ENCODE assay signal across 11 cellular contexts in the genomic region with DNA sequence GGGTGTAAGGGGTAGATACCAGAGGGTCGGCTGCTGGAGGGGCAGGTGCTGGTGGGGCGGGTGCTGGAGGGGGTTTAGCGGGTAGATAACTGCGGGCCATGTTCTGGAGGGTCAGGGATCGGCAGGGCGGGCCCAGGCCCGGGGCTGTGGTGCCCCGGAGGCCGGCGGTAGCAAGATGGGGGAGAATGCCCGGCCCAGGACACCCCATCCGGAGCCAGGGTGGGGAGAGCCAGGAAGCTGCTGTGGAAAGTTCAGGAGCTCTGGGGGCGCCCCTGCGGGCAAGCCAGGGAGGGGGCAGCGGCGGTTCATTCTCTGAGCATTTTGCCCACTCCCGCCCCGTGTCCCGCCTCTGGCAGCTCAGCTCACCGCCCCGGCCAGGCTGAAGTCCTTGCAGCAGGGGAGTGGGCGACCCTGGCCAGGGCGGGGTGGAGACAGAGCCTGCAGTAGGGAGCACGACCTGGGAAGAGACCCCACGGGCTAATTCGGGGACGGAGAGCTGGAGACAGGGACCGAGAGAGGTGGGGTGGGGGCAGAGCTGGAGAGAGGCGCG. TPM values are rescaled to one million over a fixed set of nuclear protein-coding genes. Genes with fewer than 3 reads are reported as not detected.
DNase-seq lines count a peak whose midpoint lies in the region; ATAC-seq and TF ChIP-seq lines count a peak whose summit lies in the region.
"Had no signal": no experiment of that assay in that cellular context is flagged by ENCODE, and none has a peak within 500 bp of the region (broad histone marks: within the 10 kb centered on the region; RNA-seq: fewer than 3 reads in every experiment).

No MANE protein-coding gene starts in this region.

- H3K4me3 ChIP-seq in BE2C (ENCODE audit: low read depth, low read length) (peak overlapping the region; percentile 50; the same call in 1 of the 2 replicates), HCT116 (replicated peaks in 1 of 2; ENCODE audit: low read depth in 1 of 2, low read length in 2 of 2) (no peak overlapping the region), uterus (no peak overlapping the region)
- H3K4me3 ChIP-seq in effector memory CD4-positive, alpha-beta T cell (ENCODE audit: insufficient read depth, low read depth, low read length, poor library complexity, severe bottlenecking) = peak overlapping the region; percentile 50
- H3K4me3 ChIP-seq: HAP-1 had no signal

- ATAC-seq in HCT116 (peak; percentile 36; the same call in 1 of the 2 replicates), natural killer cell (peak in 1 of 3 donors; percentile 10), GM21619 (IDR thresholded peaks at IDR 0.05; ENCODE audit: unreplicated experiment) (no peak)

- H3K4me2 ChIP-seq in HCT116 (ENCODE audit: low read length) = peak overlapping the region; percentile 72

- peaks cover 2 to 6% of the 10 kb centered on the region in 2 donors for H3K9me3 Mint-ChIP-seq in natural killer cell

- POLR2A ChIA-PET in HCT116 (lab: Charles Lee) = no interaction called here

- H3K4me3 Mint-ChIP-seq in natural killer cell = peak overlapping the region; percentile 53

- H3K9me3 ChIP-seq in BE2C = peaks cover 8% of the 10 kb centered on the region; the same call in 1 of the 2 replicates
- peaks cover 0 to 12% of the 10 kb centered on the region in 2 experiments; a peak in 2 of 4 replicates for H3K9me3 ChIP-seq in HCT116 (ENCODE audit: control insufficient read depth in 1 of 2, insufficient read depth in 1 of 2, low read depth in 1 of 2, low read length in 2 of 2)
- peaks cover 5% of the 10 kb centered on the region for H3K9me3 ChIP-seq in effector memory CD4-positive, alpha-beta T cell (ENCODE audit: control insufficient read depth, low read length)
- H3K9me3 ChIP-seq in uterus = peaks cover 0 to 11% of the 10 kb centered on the region in 2 donors
- H3K9me3 ChIP-seq: HAP-1 had no signal

- TF ChIP-seq CTCF in BE2C (IDR thresholded peaks at IDR 0.05; ENCODE audit: low read depth, low read length) (no peak), HCT116 (IDR thresholded peaks at IDR 0.05 in 2 of 3, conservative IDR thresholded peaks at IDR 0.05 in 1 of 3; ENCODE audit: borderline replicate concordance in 1 of 3, insufficient read depth in 1 of 3, low read depth in 2 of 3, low read length in 2 of 3) (no peak), natural killer cell (IDR thresholded peaks at IDR 0.05) (no peak), uterus (IDR thresholded peaks at IDR 0.05) (no peak)

- no TSS peak for BruUV-seq in HCT116 (replicated peaks; lab: Mats Ljungman, UMichigan)

- CTCF ChIA-PET in HCT116 (lab: Charles Lee) = no interaction called here

- peaks cover 39 to 50% of the 10 kb centered on the region in 2 donors for H3K27me3 Mint-ChIP-seq in natural killer cell (ENCODE audit: low read depth in 2 of 2)

- H3K4me1 ChIP-seq in BE2C (no peaks in the 10 kb centered on the region), HCT116 (ENCODE audit: control insufficient read depth in 1 of 2, insufficient read depth in 2 of 2, low read length in 2 of 2) (peaks cover 3 to 9% of the 10 kb centered on the region in 2 experiments; a peak in 1 of 4 replicates), uterus (peaks cover 0 to 11% of the 10 kb centered on the region in 2 donors)
- peaks cover 11% of the 10 kb centered on the region for H3K4me1 ChIP-seq in effector memory CD4-positive, alpha-beta T cell (ENCODE audit: control insufficient read depth, insufficient read depth, low read length, poor library complexity, severe bottlenecking)
- H3K4me1 ChIP-seq: HAP-1 had no signal

- DNase-seq in BE2C = no peak
- DNase-seq in HCT116 (ENCODE audit: low read depth, low spot score) = no peak
- DNase-seq in effector memory CD4-positive, alpha-beta T cell = no peak
- no peak for DNase-seq in natural killer cell
- no peak for DNase-seq in T-helper 9 cell
- DNase-seq in NCI-H1436 treated with DMSO at 0.1 percent for 48 hours (lab: John Stamatoyannopoulos, UW) = no peak
- no peak for DNase-seq in uterus
- DNase-seq: NCI-H2081 treated with DMSO at 0.1 percent for 48 hours had no signal

- H3K9ac ChIP-seq in HCT116 (ENCODE audit: low read length) = no peak overlapping the region

- H3K4me1 Mint-ChIP-seq in natural killer cell = peaks cover 0 to 13% of the 10 kb centered on the region in 2 donors

- intact Hi-C loops in HCT116 (cut with micrococcal nuclease) (no loop called here), natural killer cell (cut with micrococcal nuclease) (no loop called here), uterus (cut with DNase I; ENCODE audit: low total_unique reads) (no loop called here)

- RAD21 ChIA-PET in HCT116 (lab: Charles Lee; ENCODE audit: low non-redundant PET in 1 of 2, low total read pairs in 2 of 2, uncharacterized antibody in 2 of 2, unreplicated experiment in 2 of 2) = no interaction called here

- H3K27ac ChIP-seq in HCT116 (ENCODE audit: low read depth, low read length) (no peak overlapping the region; the same call in 1 of the 2 replicates), uterus (no peak overlapping the region)
- H3K27ac ChIP-seq in effector memory CD4-positive, alpha-beta T cell (ENCODE audit: insufficient read depth, low read length, poor library complexity, severe bottlenecking) = no peak overlapping the region

- no peaks in the 10 kb centered on the region for H3K9me2 ChIP-seq in HCT116 (ENCODE audit: insufficient read depth)

- no peak for TF ChIP-seq POLR2A in HCT116 (IDR thresholded peaks at IDR 0.05; ENCODE audit: borderline replicate concordance, extremely low read depth, insufficient read depth, insufficient read length)
- TF ChIP-seq POLR2A in uterus (IDR thresholded peaks at IDR 0.05) = no peak

- H3K27me3 ChIP-seq in BE2C (peaks cover 19% of the 10 kb centered on the region), HCT116 (ENCODE audit: insufficient read depth, low read length) (no peaks in the 10 kb centered on the region), uterus (peaks cover 4 to 27% of the 10 kb centered on the region in 2 donors)
- peaks cover 17% of the 10 kb centered on the region for H3K27me3 ChIP-seq in effector memory CD4-positive, alpha-beta T cell (replicated peaks; ENCODE audit: control insufficient read depth, insufficient read depth, low read length, poor library complexity, severe bottlenecking)

- no peaks in the 10 kb centered on the region for H3K36me3 ChIP-seq in BE2C
- H3K36me3 ChIP-seq in HCT116 (ENCODE audit: control insufficient read depth in 1 of 2, insufficient read depth in 2 of 2, low read length in 2 of 2) = no peaks in the 10 kb centered on the region
- H3K36me3 ChIP-seq in effector memory CD4-positive, alpha-beta T cell (ENCODE audit: control insufficient read depth, insufficient read depth, low read length) = no peaks in the 10 kb centered on the region
- no peaks in the 10 kb centered on the region for H3K36me3 ChIP-seq in uterus
- H3K36me3 ChIP-seq: HAP-1 had no signal

- no peaks in the 10 kb centered on the region for H4K20me1 ChIP-seq in HCT116 (ENCODE audit: insufficient read depth)

- H3K79me2 ChIP-seq in HCT116 (ENCODE audit: insufficient read depth, low read length) = no peaks in the 10 kb centered on the region

- peaks cover 9% of the 10 kb centered on the region for H3K36me3 Mint-ChIP-seq in natural killer cell

- no peak for TF ChIP-seq RAD21 in HCT116 (IDR thresholded peaks at IDR 0.05; ENCODE audit: low read depth)

- H3K27ac Mint-ChIP-seq in natural killer cell = no peak overlapping the region

- H2AFZ ChIP-seq in HCT116 (ENCODE audit: low read depth, low read length, poor library complexity, severe bottlenecking) = no peak overlapping the region

TF ChIP-seq in HCT116, 20 proteins besides CTCF, POLR2A, EP300 and RAD21:
- TF ChIP-seq EZH2 (IDR thresholded peaks at IDR 0.05) (no peak), EGR1 (IDR thresholded peaks at IDR 0.05; ENCODE audit: low read depth) (no peak), EZH2phosphoT487 (IDR thresholded peaks at IDR 0.05; ENCODE audit: borderline replicate concordance) (no peak), CBX3 (IDR thresholded peaks at IDR 0.05; ENCODE audit: low read depth) (no peak), SP1 (IDR thresholded peaks at IDR 0.05; ENCODE audit: low read depth) (no peak), FOSL1 (IDR thresholded peaks at IDR 0.05; ENCODE audit: low read depth) (no peak), YY1 (IDR thresholded peaks at IDR 0.05; ENCODE audit: extremely low read depth, insufficient replicate concordance, low read depth, low read length) (no peak), TCF7L2 (IDR thresholded peaks at IDR 0.05; ENCODE audit: borderline replicate concordance, extremely low read depth, insufficient read depth, insufficient read length) (no peak), ZNF274 (IDR thresholded peaks at IDR 0.05; ENCODE audit: low read depth, low read length) (no peak), SIN3A (IDR thresholded peaks at IDR 0.05; ENCODE audit: low read depth) (no peak)
TF ChIP-seq in HCT116: peak in this region for 0.

RNA-seq across cellular contexts. Expression of gene PRRT1B, which starts 0.5 kb away (rescaled TPM):
- not detected for polyA plus RNA-seq in BE2C (2012; ENCODE audit: insufficient read depth, insufficient read length, low read depth)
- not detected for total RNA-seq in HCT116 (2021; ENCODE audit: unreplicated experiment)
- polyA plus RNA-seq in HCT116 (2012) = 0.10 TPM in 1 of 2 replicates, not detected in the other
- not detected for total RNA-seq in natural killer cell
- not detected for total RNA-seq in uterus
- total RNA-seq: dermis blood vessel endothelial cell had no signal

RNA-seq across cellular contexts. Expression of gene UCK1, which starts 14.8 kb away (rescaled TPM):
- 58.4 TPM for polyA plus RNA-seq in BE2C (2012; ENCODE audit: insufficient read depth, insufficient read length, low read depth)
- total RNA-seq in HCT116 (2021; ENCODE audit: unreplicated experiment) (17.5 TPM), natural killer cell (10 to 100 TPM; 29.9 to 35.2 (median 30.2) TPM), uterus (10 to 100 TPM in 3 of 4 donors, 1 to 10 TPM in 1; 7.7 to 37.7 (median 18.6) TPM)
- polyA plus RNA-seq in HCT116 (2012) = 15.9 and 16.1 TPM in 2 replicates

RNA-seq across cellular contexts. Expression of gene POMT1, which starts 43.1 kb away (rescaled TPM):
- polyA plus RNA-seq in BE2C (2012; ENCODE audit: insufficient read depth, insufficient read length, low read depth) = 45.4 TPM
- total RNA-seq in HCT116 (2021; ENCODE audit: unreplicated experiment) (21.4 TPM), natural killer cell (10 to 100 TPM; 35.5 to 38.8 (median 36.3) TPM), uterus (10 to 100 TPM in 2 of 4 donors, 1 to 10 TPM in 1, under 1 TPM in 1; 0.29 to 40.2 (median 18.5) TPM)
- polyA plus RNA-seq in HCT116 (2012) = 17.6 and 20.1 TPM in 2 replicates

Comparison
In these comparisons a context has a peak if more than half of its experiments do, and no peak if none do; other contexts are left out.
1. H3K4me3 ChIP-seq: peak in BE2C (single experiment) and effector memory CD4-positive, alpha-beta T cell (single experiment); none in HCT116 (0 of 2) and uterus (0 of 2).